In the genomic region with DNA sequence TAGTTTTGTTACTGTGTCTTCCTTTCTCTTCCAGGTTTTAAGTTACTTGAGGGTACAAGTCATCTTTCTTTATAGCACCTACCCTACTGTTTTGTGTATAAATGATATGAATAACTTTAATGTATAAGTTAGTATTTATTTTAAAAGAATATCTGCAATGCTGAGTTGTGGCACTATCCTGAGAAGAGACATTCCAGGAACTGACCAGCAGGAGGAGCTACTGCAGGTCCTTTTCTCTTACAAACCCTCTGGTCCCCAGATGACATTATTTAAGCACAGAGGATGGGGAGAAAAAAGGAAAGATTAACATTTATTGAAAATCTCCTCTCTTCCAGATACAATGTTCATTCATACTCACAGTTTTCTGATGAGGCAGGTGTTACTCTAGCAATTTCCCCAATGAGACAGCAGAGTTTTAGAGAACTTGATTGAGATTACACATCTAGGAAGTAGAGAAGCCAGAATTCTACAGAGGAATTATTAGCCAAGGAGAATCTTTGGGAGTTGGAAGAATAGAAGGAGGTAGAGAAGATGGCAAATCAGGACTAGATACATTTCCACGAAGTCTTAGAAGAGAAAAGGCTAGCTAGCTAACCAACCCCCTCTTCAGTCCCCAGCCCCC, we compare ENCODE assay signal across 9 cellular contexts.
DNase-seq lines count a peak whose midpoint lies in the region; ATAC-seq and TF ChIP-seq lines count a peak whose summit lies in the region.
"Had no signal": no experiment of that assay in that cellular context is flagged by ENCODE, and none has a peak within 500 bp of the region (broad histone marks: within the 10 kb centered on the region; RNA-seq: fewer than 3 reads in every experiment).

No MANE protein-coding gene starts in this region.

- no peaks in the 10 kb centered on the region for H3K36me3 ChIP-seq in H7 (replicated peaks; ENCODE audit: control insufficient read depth, insufficient read depth, low read length)

- no peaks in the 10 kb centered on the region for H3K36me3 Mint-ChIP-seq in stimulated activated naive B cell treated with anti-CD40 and anti-IgM and Interleukin-4, amounts not matched to agents 10 μg/mL and 1 μg/mL and 100 μg/mL, for 72 hours
- H3K36me3 Mint-ChIP-seq in activated T-helper 17 cell treated with anti-CD3 and anti-CD28 coated beads, Interleukin-2, amount 50 U/mL, for 72 hours (ENCODE audit: low read depth), result no peaks in the 10 kb centered on the region

- peak; percentile 16 for DNase-seq in NCI-H345 (lab: John Stamatoyannopoulos, UW)
- DNase-seq in NCI-H345 treated with DMSO at 0.1 percent for 48 hours (lab: John Stamatoyannopoulos, UW; ENCODE audit: unreplicated experiment), result no peak
- peak; percentile 29 for DNase-seq in H7
- DNase-seq in NCI-H69 (lab: John Stamatoyannopoulos, UW), result peak; percentile 53
- DNase-seq in fibroblast of pulmonary artery (ENCODE audit: low read depth), result peak; percentile 30
- no peak for DNase-seq in stimulated activated naive B cell treated with anti-CD40 and anti-IgM and Interleukin-4, amounts not matched to agents 10 μg/mL and 1 μg/mL and 100 μg/mL, for 72 hours
- DNase-seq in NCI-H1436 treated with DMSO at 0.1 percent for 48 hours (lab: John Stamatoyannopoulos, UW), result no peak
- DNase-seq: activated B cell treated with CpG ODN at 0.5 μM for 24 hours had no signal

- no peaks in the 10 kb centered on the region for H3K9me3 Mint-ChIP-seq in stimulated activated naive B cell treated with anti-CD40 and anti-IgM and Interleukin-4, amounts not matched to agents 10 μg/mL and 1 μg/mL and 100 μg/mL, for 72 hours
- H3K9me3 Mint-ChIP-seq in activated T-helper 17 cell treated with anti-CD3 and anti-CD28 coated beads, Interleukin-2, amount 50 U/mL, for 72 hours, result peaks cover 3% of the 10 kb centered on the region
- H3K9me3 Mint-ChIP-seq: activated B cell treated with CpG ODN at 0.5 μM for 24 hours had no signal

- TF ChIP-seq CTCF in fibroblast of pulmonary artery (IDR thresholded peaks at IDR 0.05; ENCODE audit: low read length, missing control alignments), result peak; percentile 50

- H3K27ac Mint-ChIP-seq in stimulated activated naive B cell treated with anti-CD40 and anti-IgM and Interleukin-4, amounts not matched to agents 10 μg/mL and 1 μg/mL and 100 μg/mL, for 72 hours, result no peak overlapping the region
- H3K27ac Mint-ChIP-seq in activated T-helper 17 cell treated with anti-CD3 and anti-CD28 coated beads, Interleukin-2, amount 50 U/mL, for 72 hours, result no peak overlapping the region
- H3K27ac Mint-ChIP-seq: activated B cell treated with CpG ODN at 0.5 μM for 24 hours had no signal

- H3K4me3 Mint-ChIP-seq in stimulated activated naive B cell treated with anti-CD40 and anti-IgM and Interleukin-4, amounts not matched to agents 10 μg/mL and 1 μg/mL and 100 μg/mL, for 72 hours, result no peak overlapping the region
- H3K4me3 Mint-ChIP-seq in activated T-helper 17 cell treated with anti-CD3 and anti-CD28 coated beads, Interleukin-2, amount 50 U/mL, for 72 hours, result no peak overlapping the region
- H3K4me3 Mint-ChIP-seq: activated B cell treated with CpG ODN at 0.5 μM for 24 hours had no signal

- no peaks in the 10 kb centered on the region for H3K27me3 Mint-ChIP-seq in stimulated activated naive B cell treated with anti-CD40 and anti-IgM and Interleukin-4, amounts not matched to agents 10 μg/mL and 1 μg/mL and 100 μg/mL, for 72 hours
- H3K27me3 Mint-ChIP-seq in activated T-helper 17 cell treated with anti-CD3 and anti-CD28 coated beads, Interleukin-2, amount 50 U/mL, for 72 hours, result no peaks in the 10 kb centered on the region
- H3K27me3 Mint-ChIP-seq: activated B cell treated with CpG ODN at 0.5 μM for 24 hours had no signal

- H3K4me3 ChIP-seq in H7 (ENCODE audit: insufficient read depth, low read depth, low read length) (no peak overlapping the region), fibroblast of pulmonary artery (replicated peaks; ENCODE audit: low read depth, low read length) (no peak overlapping the region)

- H3K4me1 Mint-ChIP-seq in stimulated activated naive B cell treated with anti-CD40 and anti-IgM and Interleukin-4, amounts not matched to agents 10 μg/mL and 1 μg/mL and 100 μg/mL, for 72 hours, result no peaks in the 10 kb centered on the region
- H3K4me1 Mint-ChIP-seq in activated T-helper 17 cell treated with anti-CD3 and anti-CD28 coated beads, Interleukin-2, amount 50 U/mL, for 72 hours, result no peaks in the 10 kb centered on the region
- H3K4me1 Mint-ChIP-seq: activated B cell treated with CpG ODN at 0.5 μM for 24 hours had no signal

- peak; percentile 49 to 53 for ATAC-seq in stimulated activated naive B cell treated with anti-CD40 and anti-IgM and Interleukin-4, amounts not matched to agents 10 μg/mL and 1 μg/mL and 100 μg/mL, for 72 hours (replicated peaks)
- no peak for ATAC-seq in activated T-helper 17 cell treated with anti-CD3 and anti-CD28 coated beads, Interleukin-2, amount 50 U/mL, for 72 hours (replicated peaks)

- no peaks in the 10 kb centered on the region for H3K27me3 ChIP-seq in H7 (ENCODE audit: control insufficient read depth, insufficient read depth, low read length)

Comparison
In these comparisons a context has a peak if more than half of its experiments do, and no peak if none do; other contexts are left out.
1. DNase-seq: peak in NCI-H345 (single experiment), H7 (single experiment), NCI-H69 (single experiment) and fibroblast of pulmonary artery (single experiment); none in NCI-H345 treated with DMSO at 0.1 percent for 48 hours (single experiment), stimulated activated naive B cell treated with anti-CD40 and anti-IgM and Interleukin-4, amounts not matched to agents 10 μg/mL and 1 μg/mL and 100 μg/mL, for 72 hours (single experiment) and NCI-H1436 treated with DMSO at 0.1 percent for 48 hours (single experiment).